In genomic region chr11:125091877-125092664, GRCh38 we compare ENCODE assay signal across 20 cellular contexts. TPM values are rescaled to one million over a fixed set of nuclear protein-coding genes. Genes with fewer than 3 reads are reported as not detected.
DNase-seq lines count a peak whose midpoint lies in the region; ATAC-seq and TF ChIP-seq lines count a peak whose summit lies in the region.
"Had no signal": no experiment of that assay in that cellular context is flagged by ENCODE, and none has a peak within 500 bp of the region (broad histone marks: within the 10 kb centered on the region; RNA-seq: fewer than 3 reads in every experiment).

No MANE protein-coding gene starts in this region.

- intact Hi-C loops in ovary (cut with DNase I): loop anchor here in 3 of 4 donors (5.0 to 10.0 kb wide), 5 partner anchors 53 to 313 kb away; no protein-coding TSS in a partner anchor

- H3K4me1 Mint-ChIP-seq in stimulated activated naive B cell treated with anti-CD40 and anti-IgM and Interleukin-4, amounts not matched to agents 10 μg/mL and 1 μg/mL and 100 μg/mL, for 72 hours: peaks cover 0 to 3% of the 10 kb centered on the region in 2 donors

- no peak for ATAC-seq in stimulated activated naive B cell treated with anti-CD40 and anti-IgM and Interleukin-4, amounts not matched to agents 10 μg/mL and 1 μg/mL and 100 μg/mL, for 72 hours (replicated peaks)
- ATAC-seq in HG03196 (IDR thresholded peaks at IDR 0.05; ENCODE audit: unreplicated experiment): no peak
- ATAC-seq: stimulated activated memory B cell treated with anti-CD40 and anti-IgM and Interleukin-4, amounts not matched to agents 10 μg/mL and 1 μg/mL and 100 μg/mL, for 72 hours had no signal

- H3K27me3 ChIP-seq in H7 (ENCODE audit: control insufficient read depth, insufficient read depth, low read length) (no peaks in the 10 kb centered on the region), iPS-20b (ENCODE audit: insufficient read depth, low read length) (no peaks in the 10 kb centered on the region), ovary (no peaks in the 10 kb centered on the region), tibial nerve (no peaks in the 10 kb centered on the region)
- H3K27me3 ChIP-seq: brain microvascular endothelial cell, colonic mucosa, heart right ventricle, right lobe of liver, transverse colon had no signal

- no peaks in the 10 kb centered on the region for H3K27me3 Mint-ChIP-seq in stimulated activated naive B cell treated with anti-CD40 and anti-IgM and Interleukin-4, amounts not matched to agents 10 μg/mL and 1 μg/mL and 100 μg/mL, for 72 hours
- H3K27me3 Mint-ChIP-seq: stimulated activated memory B cell treated with anti-CD40 and anti-IgM and Interleukin-4, amounts not matched to agents 10 μg/mL and 1 μg/mL and 100 μg/mL, for 72 hours had no signal

- H3K4me1 ChIP-seq in iPS-20b (ENCODE audit: insufficient read depth, low read length) (peaks cover 17% of the 10 kb centered on the region), ovary (ENCODE audit: insufficient read depth) (peaks cover 4% of the 10 kb centered on the region), tibial nerve (peaks cover 0 to 6% (median 0%) of the 10 kb centered on the region in 4 donors)
- H3K4me1 ChIP-seq: colonic mucosa, parathyroid adenoma, right lobe of liver, transverse colon had no signal

- DNase-seq in H7: peak; percentile 43
- no peak for DNase-seq in SK-N-MC (ENCODE audit: low read depth, low spot score)
- DNase-seq in ovary: peak in 2 of 5 donors; percentile 11 to 17
- no peak for DNase-seq in stimulated activated naive B cell treated with anti-CD40 and anti-IgM and Interleukin-4, amounts not matched to agents 10 μg/mL and 1 μg/mL and 100 μg/mL, for 72 hours
- DNase-seq in tibial nerve (ENCODE audit: low spot score in 2 of 2): no peak
- DNase-seq in globus pallidus (ENCODE audit: low spot score): no peak
- DNase-seq: activated CD4-positive, alpha-beta T cell treated with anti-CD3 and anti-CD28 coated beads, Interleukin-2, amount 50 U/mL, for 1 hour; right lobe of liver; SHP77 treated with DMSO at 0.1 percent for 48 hours; transverse colon had no signal

- no peak for TF ChIP-seq CTCF in ovary (IDR thresholded peaks at IDR 0.05)
- no peak for TF ChIP-seq CTCF in tibial nerve (IDR thresholded peaks at IDR 0.05)

- H3K36me3 Mint-ChIP-seq in stimulated activated naive B cell treated with anti-CD40 and anti-IgM and Interleukin-4, amounts not matched to agents 10 μg/mL and 1 μg/mL and 100 μg/mL, for 72 hours: peaks cover 7 to 28% of the 10 kb centered on the region in 2 donors

- no peak for TF ChIP-seq POLR2A in ovary (IDR thresholded peaks at IDR 0.05)
- no peak for TF ChIP-seq POLR2A in tibial nerve (IDR thresholded peaks at IDR 0.05)

- WGBS in ovary, 3 donors: 85 to 89% (median 88%) methylated on average over 6 of the region's 6 CpGs
- WGBS in tibial nerve, 2 donors: 72 to 79% methylated on average over 6 of the region's 6 CpGs

- H3K9me3 ChIP-seq in SK-N-MC (ENCODE audit: low read depth, low read length) (no peaks in the 10 kb centered on the region), iPS-20b (ENCODE audit: insufficient read depth, low read depth, low read length) (no peaks in the 10 kb centered on the region), ovary (no peaks in the 10 kb centered on the region), tibial nerve (no peaks in the 10 kb centered on the region)
- H3K9me3 ChIP-seq: colonic mucosa, heart right ventricle, right lobe of liver, transverse colon had no signal

- no peaks in the 10 kb centered on the region for H3K36me3 ChIP-seq in H7 (replicated peaks; ENCODE audit: control insufficient read depth, insufficient read depth, low read length)
- H3K36me3 ChIP-seq in SK-N-MC (ENCODE audit: insufficient read depth, low read length): no peaks in the 10 kb centered on the region; the same call in 1 of the 2 replicates
- H3K36me3 ChIP-seq in iPS-20b (ENCODE audit: insufficient read depth, low read depth, low read length): peaks cover 12% of the 10 kb centered on the region
- H3K36me3 ChIP-seq in ovary: no peaks in the 10 kb centered on the region
- peaks cover 0 to 20% (median 3%) of the 10 kb centered on the region in 3 donors for H3K36me3 ChIP-seq in tibial nerve
- H3K36me3 ChIP-seq: brain microvascular endothelial cell, colonic mucosa had no signal

- no peak overlapping the region for H3K4me3 Mint-ChIP-seq in stimulated activated naive B cell treated with anti-CD40 and anti-IgM and Interleukin-4, amounts not matched to agents 10 μg/mL and 1 μg/mL and 100 μg/mL, for 72 hours
- H3K4me3 Mint-ChIP-seq: stimulated activated memory B cell treated with anti-CD40 and anti-IgM and Interleukin-4, amounts not matched to agents 10 μg/mL and 1 μg/mL and 100 μg/mL, for 72 hours; T-helper 1 cell treated with Interleukin-12 subunit alpha and Interleukin-12 subunit beta and Interleukin-4 antibody, amounts not matched to agents 30 μg/mL and 1 μg/mL, for 36 hours had no signal

- no peak overlapping the region for H3K27ac ChIP-seq in SK-N-MC
- no peak overlapping the region for H3K27ac ChIP-seq in iPS-20b (ENCODE audit: low read length)
- H3K27ac ChIP-seq in ovary: peak overlapping the region; percentile 50 to 54
- H3K27ac ChIP-seq in tibial nerve: peak overlapping the region in 1 of 4 donors; percentile 3
- H3K27ac ChIP-seq: colonic mucosa, parathyroid adenoma, right lobe of liver, transverse colon, VCaP had no signal

- no peaks in the 10 kb centered on the region for H3K9me3 Mint-ChIP-seq in stimulated activated naive B cell treated with anti-CD40 and anti-IgM and Interleukin-4, amounts not matched to agents 10 μg/mL and 1 μg/mL and 100 μg/mL, for 72 hours
- H3K9me3 Mint-ChIP-seq: stimulated activated memory B cell treated with anti-CD40 and anti-IgM and Interleukin-4, amounts not matched to agents 10 μg/mL and 1 μg/mL and 100 μg/mL, for 72 hours; T-helper 1 cell treated with Interleukin-12 subunit alpha and Interleukin-12 subunit beta and Interleukin-4 antibody, amounts not matched to agents 30 μg/mL and 1 μg/mL, for 36 hours had no signal

- no peak overlapping the region for H3K4me3 ChIP-seq in H7 (ENCODE audit: insufficient read depth, low read depth, low read length)
- H3K4me3 ChIP-seq in SK-N-MC: no peak overlapping the region
- H3K4me3 ChIP-seq in iPS-20b (ENCODE audit: low read length): peak overlapping the region; percentile 30; the same call in 1 of the 2 replicates
- no peak overlapping the region for H3K4me3 ChIP-seq in ovary
- H3K4me3 ChIP-seq in tibial nerve: no peak overlapping the region
- H3K4me3 ChIP-seq: colonic mucosa, heart right ventricle, K562, right lobe of liver, transverse colon had no signal

- TF ChIP-seq EP300 in ovary (IDR thresholded peaks at IDR 0.05) (no peak), tibial nerve (IDR thresholded peaks at IDR 0.05) (no peak)

- no peak overlapping the region for H3K27ac Mint-ChIP-seq in stimulated activated naive B cell treated with anti-CD40 and anti-IgM and Interleukin-4, amounts not matched to agents 10 μg/mL and 1 μg/mL and 100 μg/mL, for 72 hours
- H3K27ac Mint-ChIP-seq: stimulated activated memory B cell treated with anti-CD40 and anti-IgM and Interleukin-4, amounts not matched to agents 10 μg/mL and 1 μg/mL and 100 μg/mL, for 72 hours; T-helper 1 cell treated with Interleukin-12 subunit alpha and Interleukin-12 subunit beta and Interleukin-4 antibody, amounts not matched to agents 30 μg/mL and 1 μg/mL, for 36 hours had no signal

- H3K9ac ChIP-seq in SK-N-MC (ENCODE audit: insufficient read length) (peak overlapping the region; percentile 53), iPS-20b (ENCODE audit: low read depth, low read length) (0 out of 2 replicates have a peak overlapping the region, but pooled peaks have one; percentile 30)
- H3K9ac ChIP-seq: parathyroid adenoma had no signal

RNA-seq across cellular contexts. Expression of gene TMEM218, which starts 19.4 kb away (rescaled TPM):
- total RNA-seq in H7 (2014; rRNA removed; shearing (Covaris generic)): 22.7 and 31.9 TPM in 2 replicates
- total RNA-seq in ovary: 10 to 100 TPM; 13.0 to 20.6 (median 16.7) TPM
- polyA plus RNA-seq in ovary: 10 to 100 TPM; 31.8 to 37.3 TPM
- total RNA-seq in tibial nerve: 10 to 100 TPM; 17.2 to 30.6 (median 20.7) TPM

RNA-seq across cellular contexts. Expression of gene SLC37A2, which starts 29.0 kb away (rescaled TPM):
- total RNA-seq in H7 (2014; rRNA removed; shearing (Covaris generic)): 0.73 and 0.89 TPM in 2 replicates
- 1 to 10 TPM; 1.3 to 6.6 (median 2.2) TPM for total RNA-seq in ovary
- 1 to 10 TPM in 1 of 2 donors, under 1 TPM in 1; 0.93 to 7.9 TPM for polyA plus RNA-seq in ovary
- total RNA-seq in tibial nerve: 10 to 100 TPM in 1 of 4 donors, 1 to 10 TPM in 3; 3.9 to 11.4 (median 7.2) TPM

Comparison
In these comparisons a context has a peak if more than half of its experiments do, and no peak if none do; other contexts are left out.
1. H3K27ac ChIP-seq: peak in ovary (2 of 2); none in SK-N-MC (single experiment) and iPS-20b (single experiment).